ENCODE assay signal across 1 cellular context in the genomic region with DNA sequence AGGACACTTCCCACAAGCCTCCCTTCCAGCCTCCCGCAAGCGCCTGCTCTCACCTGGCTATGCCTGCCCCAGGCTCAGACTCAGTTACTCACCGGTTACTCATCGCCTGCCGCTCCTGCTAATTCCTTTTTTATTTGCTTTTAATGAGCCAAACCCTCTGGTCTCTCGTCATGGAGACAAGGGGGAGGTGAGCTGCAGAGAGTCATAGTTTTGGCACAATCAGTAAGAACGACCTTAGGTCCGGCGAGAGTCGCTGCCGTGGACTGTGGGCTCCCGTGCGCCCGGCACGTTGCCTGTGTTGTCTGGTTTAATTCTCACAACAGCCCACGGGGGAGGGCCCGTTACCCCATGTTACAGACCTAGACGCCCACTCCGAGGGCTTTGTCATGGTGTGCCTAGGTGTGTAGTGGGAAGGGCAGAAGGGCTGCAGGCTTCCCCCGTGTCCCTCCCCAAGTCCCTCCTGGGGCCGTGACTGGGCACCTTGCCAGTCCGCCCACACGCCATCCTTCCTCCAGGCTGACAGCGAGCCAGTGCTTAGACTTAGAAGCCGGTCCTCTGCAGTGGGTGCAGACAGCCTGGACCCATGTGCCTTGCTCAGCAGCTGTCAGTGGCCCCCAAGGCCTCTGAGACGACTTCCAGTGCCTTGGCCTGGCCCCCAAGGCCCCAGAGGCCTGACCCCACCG.
TF ChIP-seq lines count a peak whose summit lies in the region.

No MANE protein-coding gene starts in this region.

TF ChIP-seq in IMR-90, 13 proteins besides CTCF, POLR2A, EP300 and RAD21:
- TF ChIP-seq BHLHE40 (IDR thresholded peaks at IDR 0.05; ENCODE audit: low read depth, low read length) (peak; percentile 87), MAZ (IDR thresholded peaks at IDR 0.05; ENCODE audit: borderline replicate concordance, low read depth, low read length) (0 out of 2 replicates have a peak, but pooled peaks have one; percentile 6), MAFK (IDR thresholded peaks at IDR 0.05; ENCODE audit: low read depth, low read length) (no peak), CHD1 (IDR thresholded peaks at IDR 0.05; ENCODE audit: low read depth, low read length) (no peak), FOS (IDR thresholded peaks at IDR 0.05; ENCODE audit: low read depth, low read length) (peak; percentile 81)
- TF ChIP-seq, protein P1, sequence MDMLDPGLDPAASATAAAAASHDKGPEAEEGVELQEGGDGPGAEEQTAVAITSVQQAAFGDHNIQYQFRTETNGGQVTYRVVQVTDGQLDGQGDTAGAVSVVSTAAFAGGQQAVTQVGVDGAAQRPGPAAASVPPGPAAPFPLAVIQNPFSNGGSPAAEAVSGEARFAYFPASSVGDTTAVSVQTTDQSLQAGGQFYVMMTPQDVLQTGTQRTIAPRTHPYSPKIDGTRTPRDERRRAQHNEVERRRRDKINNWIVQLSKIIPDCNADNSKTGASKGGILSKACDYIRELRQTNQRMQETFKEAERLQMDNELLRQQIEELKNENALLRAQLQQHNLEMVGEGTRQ (IDR thresholded peaks at IDR 0.05; ENCODE audit: low read depth, low read length): peak; percentile 26; the same call in 1 of the 2 replicates
